8 cellular contexts compared by ENCODE assay signal in genomic region chr19:41570639-41571112, GRCh38. TPM values are rescaled to one million over a fixed set of nuclear protein-coding genes. Genes with fewer than 3 reads are reported as not detected.
DNase-seq lines count a peak whose midpoint lies in the region; ATAC-seq and TF ChIP-seq lines count a peak whose summit lies in the region.

No MANE protein-coding gene starts in this region.

- no peak overlapping the region for H3K4me3 Mint-ChIP-seq in activated T-helper 17 cell treated with anti-CD3 and anti-CD28 coated beads, Interleukin-2, amount 50 U/mL, for 72 hours

- H3K36me3 ChIP-seq in parathyroid adenoma (ENCODE audit: control insufficient read depth, insufficient read depth, low read length) (no peaks in the 10 kb centered on the region), transverse colon (no peaks in the 10 kb centered on the region)

- POLR2A ChIA-PET in RWPE1 (lab: Yijun Ruan, JAX; ENCODE audit: low non-redundant PET) = no interaction called here

- peaks cover 50% of the 10 kb centered on the region for H3K36me3 Mint-ChIP-seq in activated T-helper 17 cell treated with anti-CD3 and anti-CD28 coated beads, Interleukin-2, amount 50 U/mL, for 72 hours (ENCODE audit: low read depth)

- CTCF ChIA-PET in RWPE1 (lab: Yijun Ruan, JAX) = interaction anchor here (0.5 to 3.7 kb wide), 15 partner anchors 9 to 1988 kb away, joined by 3 to 36 read pairs (median 3); no protein-coding TSS in a partner anchor

- H3K27ac Mint-ChIP-seq in activated T-helper 17 cell treated with anti-CD3 and anti-CD28 coated beads, Interleukin-2, amount 50 U/mL, for 72 hours = peak overlapping the region; percentile 82

- TF ChIP-seq POLR2A in transverse colon (IDR thresholded peaks at IDR 0.05) = no peak

- H3K27ac ChIP-seq in RWPE1 (no peak overlapping the region), parathyroid adenoma (no peak overlapping the region), transverse colon (no peak overlapping the region)

- H3K4me1 Mint-ChIP-seq in activated T-helper 17 cell treated with anti-CD3 and anti-CD28 coated beads, Interleukin-2, amount 50 U/mL, for 72 hours = peaks cover 11% of the 10 kb centered on the region

- in situ Hi-C loops in transverse colon (cut with MboI; ENCODE audit: low pct_ligation_motif_present in 1 of 4, low pct_unique_long_range_greater_than_20kb in 1 of 4, low sequenced_read_pairs in 3 of 4) = loop anchor here (5.0 to 25.0 kb wide), 5 partner anchors 108 to 233 kb away; partner anchors contain the start of gene ERICH4 (in 1 of the 4)

- H3K27me3 ChIP-seq in parathyroid adenoma (ENCODE audit: control insufficient read depth, insufficient read depth, low read length) (peaks cover 5% of the 10 kb centered on the region), transverse colon (peaks cover 64% of the 10 kb centered on the region)

- no peak overlapping the region for H3K4me2 ChIP-seq in parathyroid adenoma (ENCODE audit: low read length)

- H3K79me2 ChIP-seq in parathyroid adenoma = no peaks in the 10 kb centered on the region

- H3K9ac ChIP-seq in parathyroid adenoma = no peak overlapping the region

- H3K4me1 ChIP-seq in parathyroid adenoma (no peaks in the 10 kb centered on the region), transverse colon (no peaks in the 10 kb centered on the region)

- H3K9me3 Mint-ChIP-seq in activated T-helper 17 cell treated with anti-CD3 and anti-CD28 coated beads, Interleukin-2, amount 50 U/mL, for 72 hours = no peaks in the 10 kb centered on the region

- peak; percentile 98 for ATAC-seq in activated T-helper 17 cell treated with anti-CD3 and anti-CD28 coated beads, Interleukin-2, amount 50 U/mL, for 72 hours (replicated peaks)

- 3% methylated on average over 6 of the region's 7 CpGs; no CpG with 5 or more reads in 1 of the 2 donors for WGBS in transverse colon (ENCODE audit: low coverage in 1 of 2), 2 donors

- H3K4me3 ChIP-seq in parathyroid adenoma (ENCODE audit: low read depth, low read length) (no peak overlapping the region), transverse colon (no peak overlapping the region)

- H2AFZ ChIP-seq in parathyroid adenoma = peak overlapping the region; percentile 29

- no peak for TF ChIP-seq EP300 in transverse colon (IDR thresholded peaks at IDR 0.05; ENCODE audit: low read depth)

- H3K9me3 ChIP-seq in parathyroid adenoma (ENCODE audit: control insufficient read depth, low read length) (no peaks in the 10 kb centered on the region), transverse colon (no peaks in the 10 kb centered on the region)

- DNase-seq in Daoy (ENCODE audit: low read depth) = peak; percentile 84
- DNase-seq in LoVo (ENCODE audit: low spot score) = peak; percentile 73
- peak; percentile 70 for DNase-seq in RWPE1 (ENCODE audit: low spot score)
- DNase-seq in foreskin melanocyte = peak; percentile 36
- peak; percentile 84 for DNase-seq in transverse colon
- no peak for DNase-seq in GOT3 (lab: John Stamatoyannopoulos, UW)

- intact Hi-C loops in transverse colon (cut with DNase I; ENCODE audit: low total_unique reads) = loop anchor here (5.0 kb wide), 1 partner anchor 123 kb away; no protein-coding TSS in a partner anchor

- peak; percentile 91 for TF ChIP-seq CTCF in RWPE1 (conservative IDR thresholded peaks at IDR 0.05; ENCODE audit: low read depth)
- TF ChIP-seq CTCF in parathyroid adenoma (IDR thresholded peaks at IDR 0.05) = peak; percentile 90
- TF ChIP-seq CTCF in transverse colon (IDR thresholded peaks at IDR 0.05) = peak; percentile 77 to 91 (median 81)

- H3K27me3 Mint-ChIP-seq in activated T-helper 17 cell treated with anti-CD3 and anti-CD28 coated beads, Interleukin-2, amount 50 U/mL, for 72 hours = no peaks in the 10 kb centered on the region

RNA-seq across cellular contexts. Expression of gene CEACAM21, which starts 5.3 kb away (rescaled TPM):
- 0.12 TPM in 1 of 2 replicates, not detected in the other for total RNA-seq in Daoy (2014; rRNA removed; shearing (Covaris generic))
- 10 to 100 TPM; 27.1 to 30.7 TPM for total RNA-seq in activated T-helper 17 cell treated with anti-CD3 and anti-CD28 coated beads, Interleukin-2, amount 50 U/mL, for 72 hours
- total RNA-seq in transverse colon = 1 to 10 TPM in 1 of 4 donors, under 1 TPM in 2, not detected in 1; 0.41 to 1.1 (median 0.95) TPM

RNA-seq across cellular contexts. Expression of gene CEACAM4, which starts 56.2 kb away (rescaled TPM):
- not detected in 2 replicates for total RNA-seq in Daoy (2014; rRNA removed; shearing (Covaris generic))
- total RNA-seq in activated T-helper 17 cell treated with anti-CD3 and anti-CD28 coated beads, Interleukin-2, amount 50 U/mL, for 72 hours = not detected
- total RNA-seq in transverse colon = 1 to 10 TPM in 1 of 4 donors, under 1 TPM in 1, not detected in 2; 0.48 to 1.5 TPM

Comparison
In these comparisons a context has a peak if more than half of its experiments do, and no peak if none do; other contexts are left out.
1. RNA of gene CEACAM21, which starts 5.3 kb away (total RNA-seq): 27.1 to 30.7 TPM in activated T-helper 17 cell treated with anti-CD3 and anti-CD28 coated beads, Interleukin-2, amount 50 U/mL, for 72 hours; 0.41 to 1.1 TPM in transverse colon and 0.12 TPM in Daoy; every median in the first group is over 10 times any median in the second.
2. Peak in every context shown above with its lines, with median percentiles within 50 percentile points of each other: CTCF ChIP-seq.